37 cellular contexts compared by ENCODE assay signal in genomic region chr6:45078432-45078831, GRCh38.
"Had no signal": no experiment of that assay in that cellular context is flagged by ENCODE, and none has a peak within 500 bp of the region (broad histone marks: within the 10 kb centered on the region; RNA-seq: fewer than 3 reads in every experiment).

No MANE protein-coding gene starts in this region.

- H3K4me1 Mint-ChIP-seq: central memory CD8-positive, alpha-beta T cell had no signal

- H3K27me3 ChIP-seq: adrenal gland, cardiac muscle cell had no signal

- H3K27ac Mint-ChIP-seq: activated B cell treated with CpG ODN at 0.5 μM for 24 hours; activated CD4-positive, alpha-beta memory T cell treated with anti-CD3 and anti-CD28 coated beads for 36 hours; activated CD4-positive, alpha-beta T cell treated with anti-CD3 and anti-CD28 coated beads, Interleukin-2, amount 10 ng/mL, durations not matched to agents 24 days and 14 days; activated naive CD4-positive, alpha-beta T cell treated with anti-CD3 and anti-CD28 coated beads for 36 hours; activated naive CD8-positive, alpha-beta T cell treated with anti-CD3 and anti-CD28 coated beads for 36 hours; activated T-cell treated with anti-CD3 and anti-CD28 coated beads, Interleukin-2, amount 50 U/mL, for 72 hours; activated T-helper 1 cell treated with anti-CD3 and anti-CD28 coated beads, Interleukin-12 subunit alpha, Interleukin-12 subunit beta, Interleukin-2, Interleukin-4 antibody, amounts not matched to agents 30 ng/mL and 10 ng/mL and 1 ng/mL, durations not matched to agents 14 hours and 24 hours and 36 hours; activated T-helper 17 cell treated with anti-CD3 and anti-CD28 coated beads, Interleukin-2, amount 50 U/mL, for 72 hours; brain; T-helper 1 cell treated with Interleukin-12 subunit alpha and Interleukin-12 subunit beta and Interleukin-4 antibody, amounts not matched to agents 30 μg/mL and 1 μg/mL, for 36 hours; T-helper 2 cell treated with Interferon-gamma antibody and Interleukin-4, amounts not matched to agents 5 μg/mL and 100 μg/mL, for 36 hours had no signal

- H3K27ac ChIP-seq: adrenal gland, cardiac muscle cell, VCaP had no signal

- DNase-seq: activated B cell treated with CpG ODN at 0.5 μM for 24 hours; activated CD4-positive, alpha-beta memory T cell treated with anti-CD3 and anti-CD28 coated beads for 36 hours; activated CD4-positive, alpha-beta T cell treated with anti-CD3 and anti-CD28 coated beads for 4 hours; activated CD4-positive, alpha-beta T cell treated with anti-CD3 and anti-CD28 coated beads, Interleukin-2, amount 10 ng/mL, durations not matched to agents 24 days and 14 days; activated CD4-positive, alpha-beta T cell treated with anti-CD3 and anti-CD28 coated beads, Interleukin-2, amount 50 U/mL, for 1 hour; activated CD4-positive, alpha-beta T cell treated with anti-CD3 and anti-CD28 coated beads, Interleukin-2, amount 50 U/mL, for 4 hours; activated CD4-positive, CD25-positive, alpha-beta regulatory T cell treated with anti-CD3 and anti-CD28 coated beads, Interleukin-2, amount 50 U/mL, for 72 hours; activated CD8-positive, alpha-beta memory T cell treated with anti-CD3 and anti-CD28 coated beads, Interleukin-2, amount 50 U/mL, for 4 hours; activated CD8-positive, alpha-beta T cell treated with anti-CD3 and anti-CD28 coated beads for 36 hours; activated effector memory CD4-positive, alpha-beta T cell treated with anti-CD3 and anti-CD28 coated beads, Interleukin-2, amount 50 U/mL, for 16 hours; activated gamma-delta T cell treated with Interleukin-2 at 50 U/mL for 16 hours; activated naive CD4-positive, alpha-beta T cell; activated naive CD4-positive, alpha-beta T cell treated with anti-CD3 and anti-CD28 coated beads for 36 hours; activated naive CD4-positive, alpha-beta T cell treated with anti-CD3 and anti-CD28 coated beads, Interleukin-2, amount 50 U/mL, for 16 hours; activated naive CD8-positive, alpha-beta T cell treated with anti-CD3 and anti-CD28 coated beads for 36 hours; activated T-cell treated with anti-CD3 and anti-CD28 coated beads for 4 hours; activated T-cell treated with anti-CD3 and anti-CD28 coated beads, Interleukin-2, amount 50 U/mL, for 1 hour; activated T-cell treated with anti-CD3 and anti-CD28 coated beads, Interleukin-2, amount 50 U/mL, for 4 hours; activated T-cell treated with anti-CD3 and anti-CD28 coated beads, Interleukin-2, amount 50 U/mL, for 72 hours; adrenal gland; amniotic stem cell; aorta; caudate nucleus; cerebellar nuclear complex; T-helper 1 cell; T-helper 2 cell; T-helper 9 cell had no signal

- FAIRE-seq: bronchial epithelial cell, TTC549 had no signal

- H3K4me3 Mint-ChIP-seq: activated B cell treated with CpG ODN at 0.5 μM for 24 hours; activated CD4-positive, alpha-beta memory T cell treated with anti-CD3 and anti-CD28 coated beads for 36 hours; activated CD4-positive, alpha-beta T cell treated with anti-CD3 and anti-CD28 coated beads, Interleukin-2, amount 10 ng/mL, durations not matched to agents 24 days and 14 days; activated CD8-positive, alpha-beta T cell treated with anti-CD3 and anti-CD28 coated beads for 36 hours; activated naive CD4-positive, alpha-beta T cell treated with anti-CD3 and anti-CD28 coated beads for 36 hours; activated naive CD8-positive, alpha-beta T cell treated with anti-CD3 and anti-CD28 coated beads for 36 hours; activated T-cell treated with anti-CD3 and anti-CD28 coated beads, Interleukin-2, amount 50 U/mL, for 4 hours; activated T-cell treated with anti-CD3 and anti-CD28 coated beads, Interleukin-2, amount 50 U/mL, for 72 hours; activated T-helper 1 cell treated with anti-CD3 and anti-CD28 coated beads, Interleukin-12 subunit alpha, Interleukin-12 subunit beta, Interleukin-2, Interleukin-4 antibody, amounts not matched to agents 30 ng/mL and 10 ng/mL and 1 ng/mL, durations not matched to agents 14 hours and 24 hours and 36 hours; activated T-helper 17 cell treated with anti-CD3 and anti-CD28 coated beads, Interleukin-2, amount 50 U/mL, for 72 hours; brain; central memory CD8-positive, alpha-beta T cell; T-helper 1 cell treated with Interleukin-12 subunit alpha and Interleukin-12 subunit beta and Interleukin-4 antibody, amounts not matched to agents 30 μg/mL and 1 μg/mL, for 36 hours; T-helper 2 cell treated with Interferon-gamma antibody and Interleukin-4, amounts not matched to agents 5 μg/mL and 100 μg/mL, for 36 hours had no signal

- H3K36me3 ChIP-seq: adrenal gland, cardiac muscle cell had no signal

- H3K4me3 ChIP-seq: adrenal gland, cardiac muscle cell had no signal

- H3K27me3 Mint-ChIP-seq: activated B cell treated with CpG ODN at 0.5 μM for 24 hours; activated CD4-positive, alpha-beta memory T cell treated with anti-CD3 and anti-CD28 coated beads for 36 hours; activated CD4-positive, alpha-beta T cell treated with anti-CD3 and anti-CD28 coated beads, Interleukin-2, amount 10 ng/mL, durations not matched to agents 24 days and 14 days; activated CD8-positive, alpha-beta T cell treated with anti-CD3 and anti-CD28 coated beads for 36 hours; activated naive CD8-positive, alpha-beta T cell treated with anti-CD3 and anti-CD28 coated beads for 36 hours; activated T-helper 17 cell treated with anti-CD3 and anti-CD28 coated beads, Interleukin-2, amount 50 U/mL, for 72 hours; brain; central memory CD8-positive, alpha-beta T cell had no signal
